Comparison of ENCODE assay signal across 8 cellular contexts in the genomic region with DNA sequence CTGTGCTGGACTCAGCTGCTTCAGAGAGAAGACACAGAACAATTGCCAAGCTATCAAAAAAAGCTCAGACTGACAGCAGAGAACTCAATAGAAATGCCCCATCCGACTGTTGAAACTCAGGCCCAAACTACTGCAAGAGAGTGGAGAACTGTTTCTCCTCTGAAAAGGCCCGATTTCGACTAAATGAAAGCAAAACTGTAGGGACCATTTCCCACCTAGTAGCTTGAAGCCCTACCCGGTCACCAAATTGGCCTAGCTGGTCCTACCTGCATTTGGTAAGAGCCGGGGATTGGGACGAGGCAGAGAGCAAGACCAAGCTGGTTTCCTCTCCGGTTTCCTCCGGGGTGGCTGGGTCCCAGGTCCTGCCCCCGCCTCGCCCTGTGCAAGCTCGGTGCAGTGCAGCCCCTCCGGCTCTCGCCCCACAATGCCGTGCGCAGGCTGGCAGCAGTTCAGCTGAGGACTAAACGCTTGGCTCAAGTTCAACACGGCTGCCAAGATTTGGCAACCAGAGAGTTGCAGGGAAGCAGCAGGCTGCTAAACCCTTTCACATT.
DNase-seq lines count a peak whose midpoint lies in the region; ATAC-seq and TF ChIP-seq lines count a peak whose summit lies in the region.

No MANE protein-coding gene starts in this region.

- no peak for TF ChIP-seq EP300 in gastroesophageal sphincter (IDR thresholded peaks at IDR 0.05)

- intact Hi-C loops in A673 (cut with micrococcal nuclease; ENCODE audit: unreplicated experiment) (loop anchor here (5.0 kb wide), 4 partner anchors 160 to 1295 kb away; a partner anchor contains a TSS), vagina (cut with DNase I) (no loop called here)

- H3K4me3 ChIP-seq in A673 (ENCODE audit: low read depth, low read length, poor library complexity, severe bottlenecking) (peak overlapping the region; percentile 46), gastroesophageal sphincter (peak overlapping the region; percentile 16 to 48), skeletal muscle cell (ENCODE audit: low read depth, low read length) (peak overlapping the region; percentile 27), vagina (peak overlapping the region; percentile 40 to 41), foreskin fibroblast (ENCODE audit: low read depth in 1 of 2, low read length in 2 of 2) (peak overlapping the region in 1 of 2 donors; percentile 44)

- H3K27me3 ChIP-seq in A673 (replicated peaks; ENCODE audit: insufficient read depth, low read depth, low read length, poor library complexity) (no peaks in the 10 kb centered on the region), gastroesophageal sphincter (no peaks in the 10 kb centered on the region), vagina (no peaks in the 10 kb centered on the region)

- H3K9me3 ChIP-seq in A673 (ENCODE audit: low read depth, low read length, poor library complexity, severe bottlenecking) = no peaks in the 10 kb centered on the region
- H3K9me3 ChIP-seq in gastroesophageal sphincter = no peaks in the 10 kb centered on the region
- H3K9me3 ChIP-seq in vagina = no peaks in the 10 kb centered on the region

- DNase-seq in A673 (ENCODE audit: low spot score) (peak; percentile 96), NCI-H510A (lab: John Stamatoyannopoulos, UW) (peak; percentile 6), activated T-helper 1 cell treated with Interleukin-2 at 50 U/mL for 16 hours (ENCODE audit: low read depth) (peak; percentile 64), skeletal muscle cell (ENCODE audit: low read depth) (no peak), vagina (ENCODE audit: extremely low spot score in 2 of 2) (no peak), foreskin fibroblast (no peak)

- TF ChIP-seq POLR2A in gastroesophageal sphincter (IDR thresholded peaks at IDR 0.05) (no peak), vagina (IDR thresholded peaks at IDR 0.05) (no peak)

- H3K36me3 ChIP-seq in A673 (ENCODE audit: insufficient read depth, low read length, poor library complexity, severe bottlenecking) = no peaks in the 10 kb centered on the region
- no peaks in the 10 kb centered on the region for H3K36me3 ChIP-seq in gastroesophageal sphincter
- H3K36me3 ChIP-seq in vagina = no peaks in the 10 kb centered on the region

- CTCF ChIA-PET in A673 (lab: Charles Lee) = interaction anchor here (0.6 to 0.7 kb wide), 4 partner anchors 94 to 1438 kb away, joined by 3 to 4 read pairs (median 4); no protein-coding TSS in a partner anchor

- WGBS in gastroesophageal sphincter (ENCODE audit: low coverage in 1 of 2), 2 donors = 7 to 43% methylated on average over 3 to 4 of the region's 17 CpGs

- peak; percentile 73 for ATAC-seq in gastroesophageal sphincter
- ATAC-seq in GM19467 (IDR thresholded peaks at IDR 0.05; ENCODE audit: unreplicated experiment) = no peak

- peaks cover 33% of the 10 kb centered on the region for H3K4me1 ChIP-seq in A673 (ENCODE audit: insufficient read depth, low read length, poor library complexity, severe bottlenecking)
- peaks cover 0 to 47% (median 5%) of the 10 kb centered on the region in 3 donors for H3K4me1 ChIP-seq in gastroesophageal sphincter
- peaks cover 34% of the 10 kb centered on the region for H3K4me1 ChIP-seq in vagina

- POLR2A ChIA-PET in A673 (lab: Charles Lee; ENCODE audit: low non-redundant PET) = no interaction called here

- BruUV-seq in A673 (replicated peaks; lab: Mats Ljungman, UMichigan) = TSS peak; percentile 67

- no peak for TF ChIP-seq CTCF in A673 (conservative IDR thresholded peaks at IDR 0.05; ENCODE audit: low read depth, low read length)
- TF ChIP-seq CTCF in gastroesophageal sphincter (IDR thresholded peaks at IDR 0.05) = no peak
- TF ChIP-seq CTCF in vagina (IDR thresholded peaks at IDR 0.05) = no peak
- TF ChIP-seq CTCF in foreskin fibroblast (IDR thresholded peaks at IDR 0.05; ENCODE audit: low read depth, low read length) = no peak

- H3K27ac ChIP-seq in A673 (ENCODE audit: low read depth, low read length, poor library complexity, severe bottlenecking) (peak overlapping the region; percentile 85), gastroesophageal sphincter (peak overlapping the region; percentile 43 to 79 (median 74)), vagina (peak overlapping the region; percentile 75)

Comparison
In these comparisons a context has a peak if more than half of its experiments do, and no peak if none do; other contexts are left out.
1. DNase-seq: peak in A673 (single experiment), NCI-H510A (single experiment) and activated T-helper 1 cell treated with Interleukin-2 at 50 U/mL for 16 hours (single experiment); none in skeletal muscle cell (single experiment), vagina (0 of 2) and foreskin fibroblast (0 of 2).
2. Peak in every context shown above with its lines, with median percentiles within 50 percentile points of each other: H3K27ac ChIP-seq.